ENCODE assay signal across 28 cellular contexts in the genomic region with DNA sequence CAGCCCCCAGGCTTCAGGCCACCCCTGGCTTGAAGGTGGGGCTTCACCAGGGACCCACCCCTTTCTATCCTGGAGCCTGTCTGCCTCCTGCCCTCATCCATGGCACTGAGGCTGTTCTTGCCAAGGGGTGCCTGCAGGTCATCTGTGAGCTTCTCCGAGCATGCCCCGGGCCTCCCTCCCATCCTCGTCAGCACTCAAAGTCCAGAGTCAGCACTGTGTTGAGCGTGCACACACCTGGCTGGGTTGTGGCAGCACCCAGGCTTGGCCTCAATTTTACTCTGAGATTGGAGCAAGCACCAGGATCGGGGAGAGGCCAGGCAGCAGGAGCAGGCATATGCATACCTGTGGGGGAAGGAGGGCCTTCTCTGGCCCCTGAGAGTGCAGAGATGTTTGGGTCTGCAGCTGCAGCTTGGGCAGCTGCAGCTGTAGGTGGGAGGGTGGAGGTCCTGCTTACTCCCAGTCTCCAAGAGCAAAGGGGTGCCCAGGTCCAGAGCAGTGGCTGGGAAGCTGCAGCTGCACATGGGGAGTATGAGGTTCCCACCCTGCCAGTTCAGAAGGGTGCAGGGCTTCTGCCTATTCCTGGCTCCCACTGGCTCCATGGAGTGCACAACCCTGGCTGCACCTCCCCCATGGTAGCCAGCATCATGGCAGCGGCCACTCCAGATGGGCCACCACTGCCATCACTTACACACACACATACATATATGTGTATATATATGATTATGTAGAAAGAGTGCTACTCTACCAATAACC.
"Had no signal": no experiment of that assay in that cellular context is flagged by ENCODE, and none has a peak within 500 bp of the region (broad histone marks: within the 10 kb centered on the region; RNA-seq: fewer than 3 reads in every experiment).

No MANE protein-coding gene starts in this region.

- DNase-seq: islet precursor cell; kidney glomerular epithelial cell; left cardiac atrium; midbrain; mucosa of descending colon; naive thymus-derived CD8-positive, alpha-beta T cell; nucleus accumbens; psoas muscle; right lobe of liver; stimulated activated CD4-positive, alpha-beta T cell treated with anti-CD3 and anti-CD28 coated beads, Interleukin-12 subunit alpha, Interleukin-12 subunit beta, amount 100 ng/mL, for 4 hours; stimulated activated CD4-positive, alpha-beta T cell treated with anti-CD3 and anti-CD28 coated beads, Interleukin-15, amount 100 ng/mL, for 24 hours; stimulated activated CD4-positive, alpha-beta T cell treated with anti-CD3 and anti-CD28 coated beads, Interleukin-2, amount 100 ng/mL, for 24 hours; stimulated activated CD4-positive, alpha-beta T cell treated with anti-CD3 and anti-CD28 coated beads, Interleukin-4, amount 100 ng/mL, for 1 hour; stimulated activated naive CD4-positive, alpha-beta T cell; trophoblast cell; uterus had no signal

- H3K36me3 Mint-ChIP-seq: memory B cell; naive thymus-derived CD8-positive, alpha-beta T cell had no signal

- H3K27me3 ChIP-seq: heart left ventricle, hepatocyte, pancreas, right lobe of liver, suprapubic skin, tibial artery, uterus had no signal

- H3K4me1 Mint-ChIP-seq: memory B cell; naive thymus-derived CD8-positive, alpha-beta T cell; nephron; neural crest cell had no signal

- ATAC-seq: left cardiac atrium; left lobe of liver; mucosa of descending colon; naive thymus-derived CD8-positive, alpha-beta T cell; pancreas; psoas muscle had no signal

- H3K9me3 Mint-ChIP-seq: nephron; neural crest cell; stimulated activated naive CD8-positive, alpha-beta T cell treated with anti-CD3 and anti-CD28 coated beads, Interleukin-15, Interleukin-2, amounts not matched to agents 100 ng/mL and 50 ng/mL, for 24 hours had no signal

- H3K4me3 ChIP-seq: heart left ventricle, hepatocyte, mucosa of descending colon, pancreas, psoas muscle, right lobe of liver, skin epidermis, suprapubic skin, thoracic aorta, tibial artery, uterus had no signal

- H3K36me3 ChIP-seq: heart left ventricle, pancreas, right lobe of liver, suprapubic skin, thoracic aorta, tibial artery, uterus had no signal

- H3K4me1 ChIP-seq: heart left ventricle, pancreas, psoas muscle, right lobe of liver, suprapubic skin, tibial artery, uterus had no signal

- H3K27ac Mint-ChIP-seq: memory B cell; naive thymus-derived CD8-positive, alpha-beta T cell; nephron; stimulated activated naive CD8-positive, alpha-beta T cell treated with anti-CD3 and anti-CD28 coated beads, Interleukin-15, Interleukin-2, amounts not matched to agents 100 ng/mL and 50 ng/mL, for 24 hours had no signal

- H3K4me3 Mint-ChIP-seq: memory B cell; naive thymus-derived CD8-positive, alpha-beta T cell; nephron; neural crest cell; stimulated activated naive CD8-positive, alpha-beta T cell treated with anti-CD3 and anti-CD28 coated beads, Interleukin-15, Interleukin-2, amounts not matched to agents 100 ng/mL and 50 ng/mL, for 24 hours had no signal

- H3K27me3 Mint-ChIP-seq: memory B cell; naive thymus-derived CD8-positive, alpha-beta T cell; stimulated activated naive CD8-positive, alpha-beta T cell treated with anti-CD3 and anti-CD28 coated beads, Interleukin-15, Interleukin-2, amounts not matched to agents 100 ng/mL and 50 ng/mL, for 24 hours had no signal

- H3K9me3 ChIP-seq: pancreas, right lobe of liver, suprapubic skin, thoracic aorta, uterus had no signal

- H3K27ac ChIP-seq: heart left ventricle, hepatocyte, pancreas, psoas muscle, right lobe of liver, skin epidermis, suprapubic skin, thoracic aorta, tibial artery, uterus had no signal
